Comparison of ENCODE assay signal across 6 cellular contexts in the genomic region with DNA sequence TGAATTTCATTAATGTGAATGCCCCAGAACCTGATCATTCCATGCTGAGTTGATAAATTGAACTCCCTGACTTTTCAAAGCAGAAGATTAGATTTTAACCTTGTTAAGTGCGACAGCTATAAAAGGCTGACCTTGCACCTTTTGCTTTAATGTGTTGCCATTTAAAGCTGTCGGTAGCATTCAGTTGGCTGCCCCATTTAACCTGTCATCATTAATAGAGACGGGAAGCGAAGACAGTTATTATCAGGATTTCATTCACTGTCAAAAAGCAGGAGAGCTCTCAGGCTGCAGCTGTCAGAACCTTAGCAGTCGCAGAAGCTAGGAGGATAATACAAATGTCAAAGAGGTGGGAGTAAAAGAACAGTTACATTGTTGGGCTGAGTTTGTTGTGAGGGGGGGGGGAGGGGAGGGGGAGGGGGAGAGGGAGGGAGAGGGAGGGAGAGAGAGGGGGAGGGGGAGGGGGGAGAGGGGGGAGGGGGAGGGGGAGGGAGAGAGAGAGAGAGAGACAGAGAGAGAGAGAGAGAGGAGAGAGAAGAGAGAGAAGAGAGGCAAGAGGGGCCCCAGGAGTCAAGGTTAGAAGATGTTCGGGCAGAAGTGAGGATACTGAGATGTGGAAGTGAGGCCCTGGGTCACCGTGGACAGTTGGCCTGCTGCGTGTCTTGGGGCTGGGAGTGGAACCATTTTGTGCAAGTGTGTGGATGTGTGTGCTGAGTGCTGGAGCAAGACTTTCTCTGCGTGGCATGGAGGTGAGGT. TPM values are rescaled to one million over a fixed set of nuclear protein-coding genes. Genes with fewer than 3 reads are reported as not detected.
DNase-seq lines count a peak whose midpoint lies in the region; ATAC-seq, FAIRE-seq and TF ChIP-seq lines count a peak whose summit lies in the region.
"Not testable (repeated sequence)": the region's sequence is repeated elsewhere in the genome, so short reads cannot be mapped to it uniquely, and the experiment has no call there.

No MANE protein-coding gene starts in this region.

- not testable (repeated sequence) for BruUV-seq in IMR-90 (replicated peaks; lab: Mats Ljungman, UMichigan)

- FAIRE-seq in bronchial epithelial cell (lab: Jason Lieb, UNC) (peak; percentile 76), islet of Langerhans (lab: Jason Lieb, UNC) (peak; percentile 92)

- not testable (repeated sequence) for H3K23ac ChIP-seq in IMR-90 (ENCODE audit: low read depth, low read length)

- TF ChIP-seq POLR2A in IMR-90 (IDR thresholded peaks at IDR 0.05; ENCODE audit: low read depth, low read length): not testable (repeated sequence)

- not testable (repeated sequence) for H2BK20ac ChIP-seq in IMR-90 (ENCODE audit: low read depth, low read length)

- not testable (repeated sequence) for H3K4ac ChIP-seq in IMR-90 (ENCODE audit: low read depth, low read length)

- H2AFZ ChIP-seq in IMR-90 (replicated peaks; ENCODE audit: low read length, poor library complexity): not testable (repeated sequence)

- not testable (repeated sequence) for DNase-seq in IMR-90; bronchial epithelial cell (ENCODE audit: low read depth); cardiac muscle cell (ENCODE audit: low read depth in 1 of 2, low spot score in 1 of 2); psoas muscle
- DNase-seq in NCI-H69 (lab: John Stamatoyannopoulos, UW): peak; percentile 19

- intact Hi-C loops in IMR-90 (cut with micrococcal nuclease); psoas muscle (cut with DNase I): not testable (repeated sequence)

- H2BK15ac ChIP-seq in IMR-90 (ENCODE audit: low read depth, low read length): not testable (repeated sequence)

- H4K5ac ChIP-seq in IMR-90 (ENCODE audit: low read depth, low read length): not testable (repeated sequence)

- not testable (repeated sequence) for H3K4me2 ChIP-seq in IMR-90 (ENCODE audit: low read depth, low read length)

- H3K9ac ChIP-seq in IMR-90 (ENCODE audit: low read depth, low read length): not testable (repeated sequence)

- in situ Hi-C loops in IMR-90 (cut with MboI; ENCODE audit: low sequenced_read_pairs): not testable (repeated sequence)

- TF ChIP-seq RAD21 in IMR-90 (IDR thresholded peaks at IDR 0.05; ENCODE audit: low read length): not testable (repeated sequence)

- not testable (repeated sequence) for H2BK120ac ChIP-seq in IMR-90 (ENCODE audit: low read depth, low read length)

- H3K9me3 ChIP-seq in IMR-90 (ENCODE audit: control insufficient read depth, insufficient read depth, low read length); cardiac muscle cell (ENCODE audit: low read depth); psoas muscle: not testable (repeated sequence)

- not testable (repeated sequence) for H4K20me1 ChIP-seq in IMR-90 (ENCODE audit: insufficient read depth, low read length)

- H4K8ac ChIP-seq in IMR-90 (ENCODE audit: low read depth in 2 of 2, low read length in 2 of 2): not testable (repeated sequence)

- TF ChIP-seq CTCF in IMR-90 (conservative IDR thresholded peaks at IDR 0.05; ENCODE audit: low read depth, low read length); bronchial epithelial cell (IDR thresholded peaks at IDR 0.05; ENCODE audit: insufficient read depth, low read length, severe bottlenecking); cardiac muscle cell (IDR thresholded peaks at IDR 0.05; ENCODE audit: low read depth, low read length); psoas muscle (IDR thresholded peaks at IDR 0.05): not testable (repeated sequence)

- ATAC-seq in IMR-90 (ENCODE audit: low read depth): not testable (repeated sequence)
- peak in 3 of 4 donors; percentile 53 to 70 (median 67) for ATAC-seq in psoas muscle

- CTCF ChIA-PET in IMR-90 (lab: Yijun Ruan, JAX): not testable (repeated sequence)

- not testable (repeated sequence) for H3K56ac ChIP-seq in IMR-90 (ENCODE audit: extremely low read depth, insufficient read depth, low read length)

- not testable (repeated sequence) for H3K27me3 ChIP-seq in IMR-90 (ENCODE audit: control insufficient read depth, insufficient read depth, low read length); bronchial epithelial cell (ENCODE audit: control insufficient read depth, insufficient read depth, low read length); cardiac muscle cell; psoas muscle (ENCODE audit: insufficient read depth in 3 of 3, low read length in 2 of 3)

- not testable (repeated sequence) for H3K14ac ChIP-seq in IMR-90 (replicated peaks; ENCODE audit: low read depth, low read length)

- POLR2A ChIA-PET in IMR-90 (lab: Charles Lee; ENCODE audit: unreplicated experiment): not testable (repeated sequence)

- not testable (repeated sequence) for H4K91ac ChIP-seq in IMR-90 (ENCODE audit: insufficient read depth, low read depth, low read length)

- no CpG with 5 or more reads among the region's 9 CpGs for WGBS in IMR-90 (ENCODE audit: extremely low coverage in 2 of 2, insufficient read length in 1 of 2), 2 experiments
- 47 to 69% (median 54%) methylated on average over 5 to 7 of the region's 9 CpGs for WGBS in psoas muscle, 3 donors

- dilution Hi-C loops in IMR-90 (cut with HindIII; ENCODE audit: low sequenced_read_pairs, unreplicated experiment): not testable (repeated sequence)

- not testable (repeated sequence) for H3K36me3 ChIP-seq in IMR-90 (ENCODE audit: control insufficient read depth, insufficient read depth, low read length); bronchial epithelial cell (ENCODE audit: control insufficient read depth, insufficient read depth, low read length); cardiac muscle cell; psoas muscle (ENCODE audit: insufficient read depth in 1 of 2, low read depth in 1 of 2)

- H3K9me1 ChIP-seq in IMR-90 (ENCODE audit: insufficient read depth, low read length): not testable (repeated sequence)

- not testable (repeated sequence) for H3K4me1 ChIP-seq in IMR-90 (ENCODE audit: control insufficient read depth, insufficient read depth, low read length); cardiac muscle cell (ENCODE audit: low read depth); psoas muscle

- H3K79me1 ChIP-seq in IMR-90 (ENCODE audit: low read depth in 1 of 2, low read length in 2 of 2): not testable (repeated sequence)

- not testable (repeated sequence) for H2AK5ac ChIP-seq in IMR-90 (ENCODE audit: low read depth, low read length)

- H2BK5ac ChIP-seq in IMR-90 (ENCODE audit: low read depth, low read length, poor library complexity, severe bottlenecking): not testable (repeated sequence)

- not testable (repeated sequence) for H3K18ac ChIP-seq in IMR-90 (ENCODE audit: low read depth, low read length)

- not testable (repeated sequence) for H3K4me3 ChIP-seq in IMR-90 (ENCODE audit: insufficient read depth, low read depth, low read length); bronchial epithelial cell (ENCODE audit: low read depth, low read length); cardiac muscle cell; psoas muscle

- not testable (repeated sequence) for H3K27ac ChIP-seq in IMR-90 (ENCODE audit: insufficient read depth, low read length); psoas muscle
- H3K27ac ChIP-seq in cardiac muscle cell: peak overlapping the region; percentile 70

- H2AK9ac ChIP-seq in IMR-90 (replicated peaks; ENCODE audit: low read depth, low read length, poor library complexity): not testable (repeated sequence)

TF ChIP-seq in IMR-90, 13 proteins besides CTCF, POLR2A, EP300 and RAD21:
- TF ChIP-seq MAFK (IDR thresholded peaks at IDR 0.05; ENCODE audit: low read depth, low read length): peak; percentile 74

RNA-seq across cellular contexts. Expression of a gene that starts 25.6 kb away (rescaled TPM):
- 3.0 and 4.2 TPM in 2 replicates for total RNA-seq in IMR-90 (2012; rRNA removed)
- polyA plus RNA-seq in IMR-90 (2012; rRNA removed): 5.0 and 6.1 TPM in 2 replicates
- 5.0 and 7.5 TPM in 2 replicates for polyA plus RNA-seq in IMR-90 (2012; cell fraction: cytosol; rRNA removed)
- 8.2 and 13.0 TPM in 2 replicates for polyA plus RNA-seq in IMR-90 (2012; cell fraction: nucleus; rRNA removed; ENCODE audit: low replicate concordance)
- total RNA-seq in bronchial epithelial cell: 6.1 and 7.3 TPM in 2 replicates
- total RNA-seq in cardiac muscle cell: 10.7 and 11.4 TPM in 2 replicates
- polyA plus RNA-seq in cardiac muscle cell: 31.7 and 36.7 TPM in 2 replicates
- 10 to 100 TPM in 3 of 4 donors, 1 to 10 TPM in 1; 9.5 to 18.7 (median 13.2) TPM for total RNA-seq in psoas muscle
- polyA plus RNA-seq in psoas muscle: 10 to 100 TPM in 2 of 3 donors, 1 to 10 TPM in 1; 5.2 to 12.6 (median 11.2) TPM
